In genomic region chr12:68985174-68985573, GRCh38 we compare ENCODE assay signal across 31 cellular contexts. TPM values are rescaled to one million over a fixed set of nuclear protein-coding genes. Genes with fewer than 3 reads are reported as not detected.
"Had no signal": no experiment of that assay in that cellular context is flagged by ENCODE, and none has a peak within 500 bp of the region (broad histone marks: within the 10 kb centered on the region; RNA-seq: fewer than 3 reads in every experiment).

No MANE protein-coding gene starts in this region.

- H3K27me3 Mint-ChIP-seq: progenitor cell of endocrine pancreas had no signal

- H3K36me3 ChIP-seq: neutrophil, ovary, stomach, thoracic aorta, thyroid gland, tibial nerve, upper lobe of left lung, vagina had no signal

- H3K27ac ChIP-seq: neutrophil, ovary, parathyroid adenoma, psoas muscle, skin epidermis, stomach, thoracic aorta, thyroid gland, tibial nerve, upper lobe of left lung, vagina had no signal

- H3K4me3 Mint-ChIP-seq: naive thymus-derived CD8-positive, alpha-beta T cell; natural killer cell treated with Interleukin-12 subunit alpha and Interleukin-12 subunit beta and Interleukin-15 and Interleukin-18, amount 100 ng/mL, for 72 hours; nephron progenitor cell; neural crest cell; stimulated activated effector memory CD8-positive, alpha-beta T cell treated with anti-CD3 and anti-CD28 coated beads, Interleukin-12 subunit alpha, Interleukin-12 subunit beta, amount 100 ng/mL, for 72 hours; stimulated activated naive B cell treated with anti-CD40 and anti-IgM and Interleukin-4, amounts not matched to agents 10 μg/mL and 1 μg/mL and 100 μg/mL, for 72 hours; stimulated activated naive CD8-positive, alpha-beta T cell treated with anti-CD3 and anti-CD28 coated beads, Interleukin-15, Interleukin-2, amounts not matched to agents 100 ng/mL and 50 ng/mL, for 24 hours had no signal

- H3K27me3 ChIP-seq: neutrophil, ovary, stomach, thyroid gland, tibial nerve, upper lobe of left lung, vagina had no signal

- H2AFZ ChIP-seq: parathyroid adenoma had no signal

- DNase-seq: naive thymus-derived CD8-positive, alpha-beta T cell; nephron progenitor cell; occipital lobe; ovary; posterior cingulate gyrus; psoas muscle; right cardiac atrium; stimulated activated CD4-positive, alpha-beta T cell treated with anti-CD3 and anti-CD28 coated beads, Interleukin-15, amount 100 ng/mL, for 24 hours; stimulated activated CD4-positive, alpha-beta T cell treated with anti-CD3 and anti-CD28 coated beads, Interleukin-2, amount 100 ng/mL, for 24 hours; stimulated activated CD4-positive, alpha-beta T cell treated with anti-CD3 and anti-CD28 coated beads, Interleukin-2, amount 100 ng/mL, for 48 hours; stimulated activated CD4-positive, alpha-beta T cell treated with anti-CD3 and anti-CD28 coated beads, Interleukin-4, amount 100 ng/mL, for 24 hours; stimulated activated naive B cell treated with anti-CD40 and anti-IgM and Interleukin-4, amounts not matched to agents 10 μg/mL and 1 μg/mL and 100 μg/mL, for 72 hours; stimulated activated naive CD4-positive, alpha-beta T cell treated with Interleukin-2 at 50 U/mL for 16 hours; stomach; thyroid gland; trophoblast cell; upper lobe of left lung had no signal

- ATAC-seq: naive thymus-derived CD8-positive, alpha-beta T cell; natural killer cell treated with Interleukin-12 subunit alpha and Interleukin-12 subunit beta and Interleukin-15 and Interleukin-18, amount 100 ng/mL, for 72 hours; psoas muscle; right cardiac atrium; sciatic nerve; stimulated activated effector memory CD8-positive, alpha-beta T cell treated with anti-CD3 and anti-CD28 coated beads, Interleukin-12 subunit alpha, Interleukin-12 subunit beta, amount 100 ng/mL, for 72 hours; stimulated activated naive B cell treated with anti-CD40 and anti-IgM and Interleukin-4, amounts not matched to agents 10 μg/mL and 1 μg/mL and 100 μg/mL, for 72 hours had no signal

- H3K79me2 ChIP-seq: parathyroid adenoma had no signal

- H3K4me2 ChIP-seq: smooth muscle cell had no signal

- H3K36me3 Mint-ChIP-seq: natural killer cell treated with Interleukin-12 subunit alpha and Interleukin-12 subunit beta and Interleukin-15 and Interleukin-18, amount 100 ng/mL, for 72 hours; stimulated activated effector memory CD8-positive, alpha-beta T cell treated with anti-CD3 and anti-CD28 coated beads, Interleukin-12 subunit alpha, Interleukin-12 subunit beta, amount 100 ng/mL, for 72 hours had no signal

- H3K9me3 ChIP-seq: ovary, psoas muscle, thoracic aorta, thyroid gland, vagina had no signal

- H3K4me1 Mint-ChIP-seq: naive thymus-derived CD8-positive, alpha-beta T cell; nephron progenitor cell; neural crest cell; stimulated activated effector memory CD8-positive, alpha-beta T cell treated with anti-CD3 and anti-CD28 coated beads, Interleukin-12 subunit alpha, Interleukin-12 subunit beta, amount 100 ng/mL, for 72 hours had no signal

- FAIRE-seq: urothelium cell line had no signal

- H3K4me1 ChIP-seq: parathyroid adenoma, psoas muscle, stomach, thyroid gland, tibial nerve, upper lobe of left lung, vagina had no signal

- H3K9ac ChIP-seq: parathyroid adenoma had no signal

- H3K27ac Mint-ChIP-seq: naive thymus-derived CD8-positive, alpha-beta T cell; natural killer cell treated with Interleukin-12 subunit alpha and Interleukin-12 subunit beta and Interleukin-15 and Interleukin-18, amount 100 ng/mL, for 72 hours; nephron progenitor cell; progenitor cell of endocrine pancreas; stimulated activated effector memory CD8-positive, alpha-beta T cell treated with anti-CD3 and anti-CD28 coated beads, Interleukin-12 subunit alpha, Interleukin-12 subunit beta, amount 100 ng/mL, for 72 hours; stimulated activated naive B cell treated with anti-CD40 and anti-IgM and Interleukin-4, amounts not matched to agents 10 μg/mL and 1 μg/mL and 100 μg/mL, for 72 hours; stimulated activated naive CD8-positive, alpha-beta T cell treated with anti-CD3 and anti-CD28 coated beads, Interleukin-15, Interleukin-2, amounts not matched to agents 100 ng/mL and 50 ng/mL, for 24 hours had no signal

- H3K4me3 ChIP-seq: ovary, psoas muscle, skin epidermis, smooth muscle cell, stomach, thoracic aorta, thyroid gland, tibial nerve, upper lobe of left lung, vagina had no signal

RNA-seq across cellular contexts. Expression of gene CPM, which starts 52.2 kb away (rescaled TPM):
- total RNA-seq: neural crest cell had no signal
